Comparison of ENCODE assay signal across 2 cellular contexts in the genomic region with DNA sequence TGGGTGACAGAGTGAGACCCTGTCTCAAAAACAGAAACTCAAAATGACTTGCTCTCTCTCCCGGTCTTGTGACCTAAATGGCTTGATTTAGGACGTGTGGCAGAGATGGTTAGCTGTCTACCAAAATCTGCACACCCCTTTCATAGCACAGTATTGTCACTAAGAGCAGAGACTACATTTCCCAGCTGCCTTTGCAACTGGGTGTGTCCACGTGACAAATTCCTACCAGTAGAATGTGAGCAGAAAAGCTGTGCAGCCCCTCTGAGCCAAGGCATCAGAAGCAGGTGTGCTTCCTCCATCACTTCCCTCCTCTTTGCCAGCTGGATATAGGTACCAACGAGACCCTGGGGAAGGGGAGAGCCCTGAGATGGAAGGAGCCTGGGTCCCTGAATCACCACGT.
TF ChIP-seq lines count a peak whose summit lies in the region.

No MANE protein-coding gene starts in this region.

TF ChIP-seq in GM12891, 5 proteins besides CTCF, POLR2A, EP300 and RAD21:
- TF ChIP-seq SPI1 (IDR thresholded peaks at IDR 0.05; ENCODE audit: low read depth, low read length) (no peak), PAX5 (IDR thresholded peaks at IDR 0.05; ENCODE audit: insufficient read depth, low read length, severe bottlenecking) (no peak), TAF1 (IDR thresholded peaks at IDR 0.05; ENCODE audit: low read depth, low read length) (no peak), POU2F2 (IDR thresholded peaks at IDR 0.05; ENCODE audit: low read depth, low read length) (no peak), POLR2AphosphoS5 (IDR thresholded peaks at IDR 0.05; ENCODE audit: low read depth, low read length) (no peak)

TF ChIP-seq in IMR-90, 13 proteins besides CTCF, POLR2A, EP300 and RAD21:
- no peak for TF ChIP-seq MAZ (IDR thresholded peaks at IDR 0.05; ENCODE audit: borderline replicate concordance, low read depth, low read length)
- TF ChIP-seq, protein P1, sequence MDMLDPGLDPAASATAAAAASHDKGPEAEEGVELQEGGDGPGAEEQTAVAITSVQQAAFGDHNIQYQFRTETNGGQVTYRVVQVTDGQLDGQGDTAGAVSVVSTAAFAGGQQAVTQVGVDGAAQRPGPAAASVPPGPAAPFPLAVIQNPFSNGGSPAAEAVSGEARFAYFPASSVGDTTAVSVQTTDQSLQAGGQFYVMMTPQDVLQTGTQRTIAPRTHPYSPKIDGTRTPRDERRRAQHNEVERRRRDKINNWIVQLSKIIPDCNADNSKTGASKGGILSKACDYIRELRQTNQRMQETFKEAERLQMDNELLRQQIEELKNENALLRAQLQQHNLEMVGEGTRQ (IDR thresholded peaks at IDR 0.05; ENCODE audit: low read depth, low read length): 0 out of 2 replicates have a peak, but pooled peaks have one; percentile 5
